In the genomic region with DNA sequence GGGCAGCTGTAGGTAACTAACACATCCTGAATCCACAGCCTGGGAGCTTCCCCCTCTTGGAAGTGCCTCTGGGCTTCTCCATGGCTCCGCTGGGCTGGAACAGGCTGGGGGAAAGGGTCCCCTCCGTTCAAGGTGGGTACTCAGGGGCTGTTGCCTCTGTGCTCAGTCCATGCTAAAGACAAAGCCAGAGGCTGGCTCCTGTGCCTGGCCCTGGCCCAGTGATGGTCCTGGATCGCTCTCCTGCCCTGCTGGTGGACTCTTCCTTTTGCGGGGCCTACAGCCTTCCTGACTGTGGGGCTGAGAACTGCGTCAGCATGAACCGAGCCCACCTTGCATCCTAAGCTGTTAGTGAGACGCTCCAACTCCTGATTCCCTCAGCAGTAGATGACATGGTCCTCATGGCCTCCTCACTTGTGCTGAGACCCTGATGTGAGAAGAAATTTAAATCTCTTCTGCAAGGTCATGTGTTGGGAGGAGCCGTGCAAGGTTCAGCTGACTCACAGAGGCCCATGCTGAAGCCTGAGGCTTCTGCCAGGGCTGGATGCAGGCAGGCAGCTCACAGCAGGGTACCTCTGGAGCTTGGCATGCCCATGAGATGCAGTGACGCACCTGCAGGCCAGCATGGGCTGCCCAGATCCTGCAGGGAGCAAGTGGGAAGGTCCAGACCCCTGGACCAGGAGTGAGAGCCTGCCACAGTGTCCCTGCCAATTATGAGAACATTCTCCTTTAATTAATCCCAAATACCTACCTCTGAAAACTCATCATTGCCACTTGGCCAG, we compare ENCODE assay signal across 26 cellular contexts.
DNase-seq lines count a peak whose midpoint lies in the region; ATAC-seq, FAIRE-seq and TF ChIP-seq lines count a peak whose summit lies in the region.
"Had no signal": no experiment of that assay in that cellular context is flagged by ENCODE, and none has a peak within 500 bp of the region (broad histone marks: within the 10 kb centered on the region; RNA-seq: fewer than 3 reads in every experiment).

No MANE protein-coding gene starts in this region.

- peak overlapping the region; percentile 43 for H3K27ac Mint-ChIP-seq in neural crest cell (ENCODE audit: unreplicated experiment)
- H3K27ac Mint-ChIP-seq: B cell; CD8-positive, alpha-beta T cell; IgD-negative memory B cell had no signal

- TF ChIP-seq CTCF in neural crest cell (conservative IDR thresholded peaks at IDR 0.05): no peak

- no peaks in the 10 kb centered on the region for H3K4me1 ChIP-seq in small intestine (ENCODE audit: control insufficient read depth in 2 of 2, insufficient read depth in 1 of 2, low read depth in 1 of 2, low read length in 1 of 2)
- H3K4me1 ChIP-seq: Caco-2, HAP-1, SJCRH30 had no signal

- H3K27ac ChIP-seq in small intestine (ENCODE audit: low read depth in 1 of 2, low read length in 1 of 2): no peak overlapping the region
- H3K27ac ChIP-seq: C4-2B, GM23248, HL-60, KMS-11, SJCRH30 had no signal

- H3K9me3 Mint-ChIP-seq in neural crest cell: no peaks in the 10 kb centered on the region
- H3K9me3 Mint-ChIP-seq: CD8-positive, alpha-beta T cell; IgD-negative memory B cell had no signal

- WGBS in small intestine, 3 donors: 77 to 83% (median 78%) methylated on average over 9 of the region's 9 CpGs

- peaks cover 8% of the 10 kb centered on the region for H3K27me3 Mint-ChIP-seq in neural crest cell (ENCODE audit: low read depth)

- DNase-seq in AG20443 (ENCODE audit: low spot score) (peak; percentile 9), H7 (peak; percentile 9), ecto neural progenitor cell (ENCODE audit: low spot score) (peak; percentile 20), neural crest cell (ENCODE audit: low read depth, low spot score) (no peak), small intestine (no peak)
- no peak for DNase-seq in stimulated activated CD4-positive, alpha-beta T cell treated with anti-CD3 and anti-CD28 coated beads, Interleukin-12 subunit alpha, Interleukin-12 subunit beta, amount 100 ng/mL, for 4 hours
- DNase-seq: Caco-2; CD8-positive, alpha-beta T cell; GM23248; NCI-H1048; NCI-H1417; NCI-H1694; NCI-H2029 treated with DMSO at 0.1 percent for 48 hours; NCI-H510A treated with DMSO at 0.1 percent for 48 hours; PC-3; SJCRH30 had no signal

- no peaks in the 10 kb centered on the region for H3K9me3 ChIP-seq in small intestine (ENCODE audit: control insufficient read depth, low read depth)
- H3K9me3 ChIP-seq: Caco-2, HAP-1, SJCRH30 had no signal

- no peak for ATAC-seq in GM18519 (IDR thresholded peaks at IDR 0.05; ENCODE audit: low FRiP score, unreplicated experiment)
- ATAC-seq: CD8-positive, alpha-beta T cell; PC-3; SK-N-SH treated with all-trans-retinoic acid at 6 μM for 48 hours had no signal

- H3K27me3 ChIP-seq in H7 (ENCODE audit: control insufficient read depth, insufficient read depth, low read length) (no peaks in the 10 kb centered on the region), small intestine (ENCODE audit: control insufficient read depth in 2 of 2, insufficient read depth in 2 of 2, low read length in 2 of 2) (no peaks in the 10 kb centered on the region)
- H3K27me3 ChIP-seq: SJCRH30 had no signal

- H3K36me3 Mint-ChIP-seq in neural crest cell (ENCODE audit: low read depth): no peaks in the 10 kb centered on the region
- H3K36me3 Mint-ChIP-seq: CD8-positive, alpha-beta T cell; IgD-negative memory B cell had no signal

- H3K4me3 ChIP-seq in H7 (ENCODE audit: insufficient read depth, low read depth, low read length): no peak overlapping the region
- H3K4me3 ChIP-seq in small intestine (ENCODE audit: low read depth in 1 of 2, low read length in 2 of 2): no peak overlapping the region
- H3K4me3 ChIP-seq: GM23248, HAP-1, SJCRH30 had no signal

- no peak overlapping the region for H3K4me3 Mint-ChIP-seq in neural crest cell
- H3K4me3 Mint-ChIP-seq: B cell; CD8-positive, alpha-beta T cell; IgD-negative memory B cell had no signal

- H3K4me1 Mint-ChIP-seq in neural crest cell: no peaks in the 10 kb centered on the region

- FAIRE-seq in small intestine (lab: Jason Lieb, UNC): no peak
- FAIRE-seq: GM12892, GM18507 had no signal

- H3K36me3 ChIP-seq in H7 (replicated peaks; ENCODE audit: control insufficient read depth, insufficient read depth, low read length): no peaks in the 10 kb centered on the region
- no peaks in the 10 kb centered on the region for H3K36me3 ChIP-seq in small intestine (ENCODE audit: control insufficient read depth in 2 of 2, insufficient read depth in 2 of 2, low read length in 2 of 2)
- H3K36me3 ChIP-seq: HAP-1, SJCRH30 had no signal

Comparison
In these comparisons a context has a peak if more than half of its experiments do, and no peak if none do; other contexts are left out.
1. DNase-seq: peak in AG20443 (single experiment), H7 (single experiment) and ecto neural progenitor cell (single experiment); none in neural crest cell (single experiment), small intestine (single experiment) and stimulated activated CD4-positive, alpha-beta T cell treated with anti-CD3 and anti-CD28 coated beads, Interleukin-12 subunit alpha, Interleukin-12 subunit beta, amount 100 ng/mL, for 4 hours (single experiment).